In the genomic region with DNA sequence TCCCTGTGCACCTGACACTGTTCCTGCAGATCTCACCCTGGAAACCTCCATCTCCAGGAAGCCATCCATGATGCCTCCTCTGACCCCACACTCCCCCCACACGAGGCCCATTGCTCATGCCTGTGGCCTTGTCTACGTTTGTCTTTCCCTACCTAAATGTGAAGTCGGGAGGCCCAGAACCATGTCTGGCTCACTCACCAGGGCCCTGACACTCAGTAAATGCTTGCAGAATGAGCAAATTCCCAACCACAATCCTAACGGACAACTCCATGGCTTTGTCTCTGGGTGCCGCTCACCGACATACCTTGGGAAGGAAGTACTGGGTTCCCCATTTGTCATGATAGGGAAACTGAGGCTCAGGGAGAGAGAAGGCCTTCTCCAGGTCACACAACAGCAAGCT, we compare ENCODE assay signal across 8 cellular contexts. TPM values are rescaled to one million over a fixed set of nuclear protein-coding genes. Genes with fewer than 3 reads are reported as not detected.
DNase-seq lines count a peak whose midpoint lies in the region; ATAC-seq and TF ChIP-seq lines count a peak whose summit lies in the region.

No MANE protein-coding gene starts in this region.

- H4K20me1 ChIP-seq in GM23338 (replicated peaks; ENCODE audit: insufficient read depth) = peaks cover 22% of the 10 kb centered on the region

- H3K4me1 ChIP-seq in GM23338 (ENCODE audit: insufficient read depth) = peaks cover 37% of the 10 kb centered on the region

- H3K9me2 ChIP-seq in GM23338 (ENCODE audit: insufficient read depth) = no peaks in the 10 kb centered on the region

- DNase-seq in GM23338 (ENCODE audit: low spot score) = no peak
- no peak for DNase-seq in epithelial cell of prostate (ENCODE audit: low read depth, low spot score)
- no peak for DNase-seq in G401 (ENCODE audit: low spot score)
- no peak for DNase-seq in COLO668 (lab: John Stamatoyannopoulos, UW; ENCODE audit: unreplicated experiment)
- DNase-seq in sciatic nerve (ENCODE audit: low spot score) = no peak
- no peak for DNase-seq in anterior cingulate cortex (lab: John Stamatoyannopoulos, UW)

- TF ChIP-seq CTCF in GM23338 (conservative IDR thresholded peaks at IDR 0.05; ENCODE audit: low read depth in 2 of 2) = no peak
- TF ChIP-seq CTCF in VCaP (conservative IDR thresholded peaks at IDR 0.05) = no peak

- peaks cover 45% of the 10 kb centered on the region for H3K36me3 Mint-ChIP-seq in GM23338 (ENCODE audit: low read depth)

- ATAC-seq in GM23338 = no peak
- ATAC-seq in sciatic nerve = no peak

- no peak overlapping the region for H3K4me3 ChIP-seq in GM23338
- H3K4me3 ChIP-seq in skin epidermis = no peak overlapping the region

- H3K9me3 Mint-ChIP-seq in GM23338 = no peaks in the 10 kb centered on the region

- in situ Hi-C loops in G401 (cut with HindIII; ENCODE audit: low sequenced_read_pairs) = no loop called here

- H3K4me2 ChIP-seq in GM23338 = peak overlapping the region; percentile 35; the same call in 1 of the 2 replicates

- H3K27ac ChIP-seq in GM23338 (ENCODE audit: low read depth) = no peak overlapping the region; the same call in 1 of the 2 replicates
- H3K27ac ChIP-seq in VCaP = peak overlapping the region; percentile 62
- peak overlapping the region; percentile 99 for H3K27ac ChIP-seq in epithelial cell of prostate
- H3K27ac ChIP-seq in skin epidermis = peak overlapping the region in 20 of 21 experiments; percentile 70 to 98 (median 88)

- H3K27ac Mint-ChIP-seq in GM23338 = peak overlapping the region; percentile 86

- H3K27me3 ChIP-seq in GM23338 (ENCODE audit: insufficient read depth) = no peaks in the 10 kb centered on the region

- intact Hi-C loops in sciatic nerve (cut with DNase I) = no loop called here

- H3K4me1 Mint-ChIP-seq in GM23338 = peaks cover 59% of the 10 kb centered on the region

- peaks cover 11% of the 10 kb centered on the region; the same call in 1 of the 2 replicates for H3F3A ChIP-seq in GM23338 (replicated peaks; ENCODE audit: low read depth)

- no peak overlapping the region for H3K4me3 Mint-ChIP-seq in GM23338

- no peak overlapping the region for H2AFZ ChIP-seq in GM23338

- peaks cover 5% of the 10 kb centered on the region; the same call in 1 of the 2 replicates for H3K36me3 ChIP-seq in GM23338 (ENCODE audit: insufficient read depth)

- peaks cover 13% of the 10 kb centered on the region for H3K27me3 Mint-ChIP-seq in GM23338 (ENCODE audit: insufficient read depth, low read depth, poor library complexity)

- peaks cover 53% of the 10 kb centered on the region for H3K79me2 ChIP-seq in GM23338 (replicated peaks; ENCODE audit: insufficient read depth)

TF ChIP-seq in GM23338, 12 proteins besides CTCF, POLR2A, EP300 and RAD21 (continues in another document):
- no peak for TF ChIP-seq POLR2AphosphoS5 (IDR thresholded peaks at IDR 0.05; ENCODE audit: low read depth)
- no peak for TF ChIP-seq EZH2 (IDR thresholded peaks at IDR 0.05; ENCODE audit: low read depth, unreplicated experiment)
- TF ChIP-seq, protein P1, sequence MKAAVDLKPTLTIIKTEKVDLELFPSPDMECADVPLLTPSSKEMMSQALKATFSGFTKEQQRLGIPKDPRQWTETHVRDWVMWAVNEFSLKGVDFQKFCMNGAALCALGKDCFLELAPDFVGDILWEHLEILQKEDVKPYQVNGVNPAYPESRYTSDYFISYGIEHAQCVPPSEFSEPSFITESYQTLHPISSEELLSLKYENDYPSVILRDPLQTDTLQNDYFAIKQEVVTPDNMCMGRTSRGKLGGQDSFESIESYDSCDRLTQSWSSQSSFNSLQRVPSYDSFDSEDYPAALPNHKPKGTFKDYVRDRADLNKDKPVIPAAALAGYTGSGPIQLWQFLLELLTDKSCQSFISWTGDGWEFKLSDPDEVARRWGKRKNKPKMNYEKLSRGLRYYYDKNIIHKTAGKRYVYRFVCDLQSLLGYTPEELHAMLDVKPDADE (IDR thresholded peaks at IDR 0.05) = no peak
- TF ChIP-seq STAT1 (IDR thresholded peaks at IDR 0.05; ENCODE audit: unreplicated experiment) = no peak
- no peak for TF ChIP-seq EZH2phosphoT487 (IDR thresholded peaks at IDR 0.05; ENCODE audit: unreplicated experiment)
- TF ChIP-seq JUNB (IDR thresholded peaks at IDR 0.05; ENCODE audit: unreplicated experiment) = no peak
- no peak for TF ChIP-seq NANOG (IDR thresholded peaks at IDR 0.05; ENCODE audit: borderline replicate concordance)
- TF ChIP-seq, protein P2, sequence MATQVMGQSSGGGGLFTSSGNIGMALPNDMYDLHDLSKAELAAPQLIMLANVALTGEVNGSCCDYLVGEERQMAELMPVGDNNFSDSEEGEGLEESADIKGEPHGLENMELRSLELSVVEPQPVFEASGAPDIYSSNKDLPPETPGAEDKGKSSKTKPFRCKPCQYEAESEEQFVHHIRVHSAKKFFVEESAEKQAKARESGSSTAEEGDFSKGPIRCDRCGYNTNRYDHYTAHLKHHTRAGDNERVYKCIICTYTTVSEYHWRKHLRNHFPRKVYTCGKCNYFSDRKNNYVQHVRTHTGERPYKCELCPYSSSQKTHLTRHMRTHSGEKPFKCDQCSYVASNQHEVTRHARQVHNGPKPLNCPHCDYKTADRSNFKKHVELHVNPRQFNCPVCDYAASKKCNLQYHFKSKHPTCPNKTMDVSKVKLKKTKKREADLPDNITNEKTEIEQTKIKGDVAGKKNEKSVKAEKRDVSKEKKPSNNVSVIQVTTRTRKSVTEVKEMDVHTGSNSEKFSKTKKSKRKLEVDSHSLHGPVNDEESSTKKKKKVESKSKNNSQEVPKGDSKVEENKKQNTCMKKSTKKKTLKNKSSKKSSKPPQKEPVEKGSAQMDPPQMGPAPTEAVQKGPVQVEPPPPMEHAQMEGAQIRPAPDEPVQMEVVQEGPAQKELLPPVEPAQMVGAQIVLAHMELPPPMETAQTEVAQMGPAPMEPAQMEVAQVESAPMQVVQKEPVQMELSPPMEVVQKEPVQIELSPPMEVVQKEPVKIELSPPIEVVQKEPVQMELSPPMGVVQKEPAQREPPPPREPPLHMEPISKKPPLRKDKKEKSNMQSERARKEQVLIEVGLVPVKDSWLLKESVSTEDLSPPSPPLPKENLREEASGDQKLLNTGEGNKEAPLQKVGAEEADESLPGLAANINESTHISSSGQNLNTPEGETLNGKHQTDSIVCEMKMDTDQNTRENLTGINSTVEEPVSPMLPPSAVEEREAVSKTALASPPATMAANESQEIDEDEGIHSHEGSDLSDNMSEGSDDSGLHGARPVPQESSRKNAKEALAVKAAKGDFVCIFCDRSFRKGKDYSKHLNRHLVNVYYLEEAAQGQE (IDR thresholded peaks at IDR 0.05; ENCODE audit: unreplicated experiment) = no peak
- no peak for TF ChIP-seq ZNF331 (CRISPR knock-in tag; IDR thresholded peaks at IDR 0.05; ENCODE audit: low read depth)
- no peak for TF ChIP-seq CREB1 (CRISPR knock-in tag; IDR thresholded peaks at IDR 0.05; ENCODE audit: low read depth)

RNA-seq across cellular contexts. Expression of a gene that starts 7.3 kb away (rescaled TPM):
- total RNA-seq in GM23338 (2014; rRNA removed; shearing (Covaris generic)) = 33.0 and 43.6 TPM in 2 replicates
- 31.6 and 34.5 TPM in 2 replicates for polyA plus RNA-seq in GM23338 (2016; fragmentation: Nextera tagmentation; extraction: Ambion mirVana)
- total RNA-seq in G401 (2014; rRNA removed; shearing (Covaris generic)) = 42.7 and 45.5 TPM in 2 replicates
- 39.5 TPM for total RNA-seq in sciatic nerve

RNA-seq across cellular contexts. Expression of a gene that starts 33.3 kb away (rescaled TPM):
- total RNA-seq in GM23338 (2014; rRNA removed; shearing (Covaris generic)) = 85.7 and 105 TPM in 2 replicates
- polyA plus RNA-seq in GM23338 (2016; fragmentation: Nextera tagmentation; extraction: Ambion mirVana) = 293 and 302 TPM in 2 replicates
- 33.0 and 40.9 TPM in 2 replicates for total RNA-seq in G401 (2014; rRNA removed; shearing (Covaris generic))
- 93.4 TPM for total RNA-seq in sciatic nerve

RNA-seq across cellular contexts. Expression of a gene that starts 44.4 kb away (rescaled TPM):
- total RNA-seq in GM23338 (2014; rRNA removed; shearing (Covaris generic)) = 20.5 and 25.4 TPM in 2 replicates
- polyA plus RNA-seq in GM23338 (2016; fragmentation: Nextera tagmentation; extraction: Ambion mirVana) = 20.6 and 23.7 TPM in 2 replicates
- total RNA-seq in G401 (2014; rRNA removed; shearing (Covaris generic)) = 21.6 and 24.9 TPM in 2 replicates
- 113 TPM for total RNA-seq in sciatic nerve
